ENCODE assay signal across 8 cellular contexts in the genomic region with DNA sequence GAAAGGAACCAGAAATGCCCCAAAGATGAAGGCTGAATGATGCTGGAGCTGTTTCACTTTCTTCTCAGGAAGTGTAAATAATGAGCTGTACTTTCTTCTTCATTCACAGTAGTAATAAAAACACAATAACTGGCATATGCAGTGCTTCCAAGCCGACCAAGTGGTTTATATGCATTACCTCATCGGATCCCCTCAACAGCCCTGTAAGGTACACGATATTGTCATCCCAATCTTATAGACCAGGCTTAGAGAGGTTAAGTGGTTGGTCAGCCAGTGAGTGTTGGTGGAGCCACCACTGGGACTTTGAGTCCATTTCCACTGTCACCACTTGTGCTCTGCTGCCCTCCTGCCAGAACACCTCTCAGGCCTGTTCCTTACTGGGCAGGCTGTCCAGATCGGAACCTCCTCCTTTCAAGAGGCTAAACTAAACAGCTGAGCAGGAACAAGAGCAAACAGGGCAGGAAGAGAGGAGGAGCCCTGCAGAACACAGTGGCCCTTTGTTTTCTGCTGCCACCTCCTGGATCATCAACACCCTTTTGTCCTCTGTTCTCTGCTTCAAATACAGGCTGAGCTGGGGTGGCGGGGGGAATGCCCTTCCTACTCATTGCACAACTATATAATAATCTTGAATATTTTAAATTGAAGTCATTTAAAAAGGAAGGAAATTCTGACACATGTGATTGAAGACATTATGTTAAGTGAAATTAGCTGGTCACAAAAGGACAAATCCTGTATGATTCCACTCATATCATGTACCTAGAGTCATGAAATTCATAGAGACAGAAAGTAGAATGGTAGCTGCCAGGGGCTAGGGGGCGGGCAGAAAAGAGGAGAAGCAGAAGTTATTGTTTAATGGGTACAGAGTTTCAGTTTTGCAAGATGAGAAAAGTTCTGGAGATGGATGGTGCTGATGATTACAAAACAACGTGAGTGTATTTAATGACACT.
DNase-seq lines count a peak whose midpoint lies in the region; ATAC-seq, FAIRE-seq and TF ChIP-seq lines count a peak whose summit lies in the region.

No MANE protein-coding gene starts in this region.

- no peak overlapping the region for H3K27ac Mint-ChIP-seq in activated CD4-positive, alpha-beta memory T cell treated with anti-CD3 and anti-CD28 coated beads for 36 hours

- CTCF ChIA-PET in A549 (lab: Yijun Ruan, JAX) = interaction anchor here (0.6 to 1.3 kb wide), 4 partner anchors 16 to 145 kb away, joined by 3 to 4 read pairs (median 3); no protein-coding TSS in a partner anchor
- CTCF ChIA-PET in activated CD4-positive, alpha-beta memory T cell treated with anti-CD3 and anti-CD28 coated beads for 36 hours (lab: Charles Lee) = interaction anchor here (0.7 to 1.5 kb wide), 4 partner anchors 168 to 655 kb away, joined by 3 to 10 read pairs (median 4); no protein-coding TSS in a partner anchor

- peak overlapping the region; percentile 52 for H3K4me2 ChIP-seq in A549
- H3K4me2 ChIP-seq in fibroblast of lung (ENCODE audit: extremely low read depth, insufficient read depth, low read length) = no peak overlapping the region

- no peaks in the 10 kb centered on the region for H3K9me3 ChIP-seq in A549
- no peaks in the 10 kb centered on the region for H3K9me3 ChIP-seq in fibroblast of lung (ENCODE audit: control insufficient read depth, insufficient read depth, low read depth, low read length)
- H3K9me3 ChIP-seq in neutrophil = no peaks in the 10 kb centered on the region

- POLR2A ChIA-PET in A549 (lab: Yijun Ruan, JAX) = no interaction called here
- POLR2A ChIA-PET in activated CD4-positive, alpha-beta memory T cell treated with anti-CD3 and anti-CD28 coated beads for 36 hours (lab: Charles Lee) = no interaction called here

- H3K27ac ChIP-seq in A549 = peak overlapping the region; percentile 16 to 41; a peak in 1 of 6 replicates
- no peak overlapping the region for H3K27ac ChIP-seq in fibroblast of lung (ENCODE audit: insufficient read depth, low read length)
- peak overlapping the region; percentile 43 for H3K27ac ChIP-seq in neutrophil

- no peaks in the 10 kb centered on the region; the same call in 2 of the 3 replicates for H3K4me1 ChIP-seq in A549
- no peaks in the 10 kb centered on the region for H3K4me1 ChIP-seq in fibroblast of lung (ENCODE audit: control insufficient read depth, extremely low read depth, insufficient read depth, low read length)
- peaks cover 8 to 11% of the 10 kb centered on the region in 2 experiments for H3K4me1 ChIP-seq in neutrophil (ENCODE audit: control insufficient read depth in 1 of 2, insufficient read depth in 1 of 2, low read depth in 1 of 2, low read length in 1 of 2)

- ATAC-seq in A549 (peak; percentile 87 to 92), HG02981 (IDR thresholded peaks at IDR 0.05; ENCODE audit: unreplicated experiment) (peak; percentile 78)

- no peak overlapping the region for H3K4me3 ChIP-seq in A549
- peak overlapping the region; percentile 24; the same call in 1 of the 2 replicates for H3K4me3 ChIP-seq in GM12865 (ENCODE audit: low read depth, low read length)
- no peak overlapping the region for H3K4me3 ChIP-seq in fibroblast of lung (replicated peaks in 1 of 4; ENCODE audit: control extremely low read depth in 1 of 4, insufficient read depth in 1 of 4, low read depth in 3 of 4, low read length in 4 of 4)
- H3K4me3 ChIP-seq in neutrophil (ENCODE audit: low read depth in 1 of 2, low read length in 1 of 2) = peak overlapping the region in 1 of 2 experiments; percentile 37

- TF ChIP-seq EP300 in A549 (IDR thresholded peaks at IDR 0.05) = no peak

- TF ChIP-seq RAD21 in A549 (conservative IDR thresholded peaks at IDR 0.05 in 1 of 2, IDR thresholded peaks at IDR 0.05 in 1 of 2) = peak; percentile 68 to 77

- no peak overlapping the region for H2AFZ ChIP-seq in fibroblast of lung (ENCODE audit: low read length)

- peak; percentile 52 for TF ChIP-seq CTCF in A549 (IDR thresholded peaks at IDR 0.05)
- TF ChIP-seq CTCF in GM12865 (IDR thresholded peaks at IDR 0.05; ENCODE audit: insufficient read depth, low read depth, low read length, missing control alignments) = peak; percentile 44
- TF ChIP-seq CTCF in fibroblast of lung (conservative IDR thresholded peaks at IDR 0.05 in 1 of 2, IDR thresholded peaks at IDR 0.05 in 1 of 2; ENCODE audit: low read depth in 1 of 2, low read length in 2 of 2) = no peak
- TF ChIP-seq CTCF in neutrophil (IDR thresholded peaks at IDR 0.05) = no peak

- H3K9me3 Mint-ChIP-seq in activated CD4-positive, alpha-beta memory T cell treated with anti-CD3 and anti-CD28 coated beads for 36 hours = no peaks in the 10 kb centered on the region

- H3K79me2 ChIP-seq in fibroblast of lung (ENCODE audit: control insufficient read depth, insufficient read depth, low read length) = no peaks in the 10 kb centered on the region

- peaks cover 3% of the 10 kb centered on the region for H3K27me3 ChIP-seq in fibroblast of lung (ENCODE audit: control insufficient read depth, insufficient read depth, low read length)
- peaks cover 31% of the 10 kb centered on the region for H3K27me3 ChIP-seq in neutrophil

- DNase-seq in A549 (ENCODE audit: low read depth in 1 of 2, low spot score in 1 of 2) = peak; percentile 21 to 66
- peak; percentile 79 for DNase-seq in GM12865 (ENCODE audit: low read depth)
- peak; percentile 90 for DNase-seq in NCI-H510A treated with DMSO at 0.1 percent for 48 hours (lab: John Stamatoyannopoulos, UW)
- DNase-seq in activated CD4-positive, alpha-beta memory T cell treated with anti-CD3 and anti-CD28 coated beads for 36 hours = peak; percentile 68
- peak; percentile 7 to 59 for DNase-seq in fibroblast of lung (ENCODE audit: low read depth in 2 of 2)
- no peak for DNase-seq in HK-2 (ENCODE audit: unreplicated experiment)

- intact Hi-C loops in activated CD4-positive, alpha-beta memory T cell treated with anti-CD3 and anti-CD28 coated beads for 36 hours (cut with micrococcal nuclease) = loop anchor here (5.0 kb wide), 2 partner anchors 166 to 656 kb away; no protein-coding TSS in a partner anchor

- H3K4me1 Mint-ChIP-seq in activated CD4-positive, alpha-beta memory T cell treated with anti-CD3 and anti-CD28 coated beads for 36 hours (ENCODE audit: low read depth) = peaks cover 30% of the 10 kb centered on the region

- H3K27me3 Mint-ChIP-seq in activated CD4-positive, alpha-beta memory T cell treated with anti-CD3 and anti-CD28 coated beads for 36 hours = no peaks in the 10 kb centered on the region

- H4K20me1 ChIP-seq in fibroblast of lung (ENCODE audit: control insufficient read depth, extremely low read depth, insufficient read depth, low read length) = no peaks in the 10 kb centered on the region

- no peak overlapping the region for H3K9ac ChIP-seq in fibroblast of lung (ENCODE audit: insufficient read depth, low read length)

- 19% methylated on average over 7 of the region's 7 CpGs for WGBS in A549 (ENCODE audit: missing lambda C conversion rate)

- no peak for TF ChIP-seq POLR2A in A549 (IDR thresholded peaks at IDR 0.05; ENCODE audit: low read length)

- peak; percentile 93 for FAIRE-seq in A549 (lab: Jason Lieb, UNC)

- H3K36me3 Mint-ChIP-seq in activated CD4-positive, alpha-beta memory T cell treated with anti-CD3 and anti-CD28 coated beads for 36 hours = no peaks in the 10 kb centered on the region

- H3K4me3 Mint-ChIP-seq in activated CD4-positive, alpha-beta memory T cell treated with anti-CD3 and anti-CD28 coated beads for 36 hours = no peak overlapping the region

- H3K36me3 ChIP-seq in fibroblast of lung (ENCODE audit: control insufficient read depth, insufficient read depth, low read length) (no peaks in the 10 kb centered on the region), neutrophil (no peaks in the 10 kb centered on the region)

TF ChIP-seq in A549, 52 proteins besides CTCF, POLR2A, EP300 and RAD21:
- TF ChIP-seq SMC3 (IDR thresholded peaks at IDR 0.05) (peak; percentile 72), ZNF302 (CRISPR knock-in tag; IDR thresholded peaks at IDR 0.05) (no peak), MAZ (IDR thresholded peaks at IDR 0.05; ENCODE audit: borderline replicate concordance, low read depth, low read length) (no peak), ZFP36 (IDR thresholded peaks at IDR 0.05; ENCODE audit: borderline replicate concordance, partially characterized antibody) (no peak), CBX8 (IDR thresholded peaks at IDR 0.05) (no peak)
- TF ChIP-seq, protein P1, sequence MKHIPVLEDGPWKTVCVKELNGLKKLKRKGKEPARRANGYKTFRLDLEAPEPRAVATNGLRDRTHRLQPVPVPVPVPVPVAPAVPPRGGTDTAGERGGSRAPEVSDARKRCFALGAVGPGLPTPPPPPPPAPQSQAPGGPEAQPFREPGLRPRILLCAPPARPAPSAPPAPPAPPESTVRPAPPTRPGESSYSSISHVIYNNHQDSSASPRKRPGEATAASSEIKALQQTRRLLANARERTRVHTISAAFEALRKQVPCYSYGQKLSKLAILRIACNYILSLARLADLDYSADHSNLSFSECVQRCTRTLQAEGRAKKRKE (CRISPR knock-in tag; IDR thresholded peaks at IDR 0.05; ENCODE audit: low read depth) = no peak
- TF ChIP-seq, protein P2, sequence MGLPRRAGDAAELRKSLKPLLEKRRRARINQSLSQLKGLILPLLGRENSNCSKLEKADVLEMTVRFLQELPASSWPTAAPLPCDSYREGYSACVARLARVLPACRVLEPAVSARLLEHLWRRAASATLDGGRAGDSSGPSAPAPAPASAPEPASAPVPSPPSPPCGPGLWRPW (IDR thresholded peaks at IDR 0.05) = no peak

Comparison
In these comparisons a context has a peak if more than half of its experiments do, and no peak if none do; other contexts are left out.
1. CTCF ChIP-seq: peak in A549 (single experiment) and GM12865 (single experiment); none in fibroblast of lung (0 of 2) and neutrophil (single experiment).